In genomic region chr5:58932057-58932594, GRCh38 we compare ENCODE assay signal across 15 cellular contexts.
DNase-seq lines count a peak whose midpoint lies in the region; ATAC-seq lines count a peak whose summit lies in the region.
"Had no signal": no experiment of that assay in that cellular context is flagged by ENCODE, and none has a peak within 500 bp of the region (broad histone marks: within the 10 kb centered on the region; RNA-seq: fewer than 3 reads in every experiment).

No MANE protein-coding gene starts in this region.

- H3K27me3 Mint-ChIP-seq in activated naive CD8-positive, alpha-beta T cell treated with anti-CD3 and anti-CD28 coated beads for 36 hours = peaks cover 8% of the 10 kb centered on the region

- ATAC-seq in GM21528 (IDR thresholded peaks at IDR 0.05; ENCODE audit: low FRiP score, unreplicated experiment) = no peak
- ATAC-seq in HG02759 (IDR thresholded peaks at IDR 0.05; ENCODE audit: unreplicated experiment) = no peak
- ATAC-seq: GM12878, K562 had no signal

- peak; percentile 21 for DNase-seq in NCI-H748 (lab: John Stamatoyannopoulos, UW; ENCODE audit: unreplicated experiment)
- DNase-seq in NCI-H748 treated with DMSO at 0.1 percent for 48 hours (lab: John Stamatoyannopoulos, UW) = no peak
- DNase-seq in NCI-H460 (ENCODE audit: extremely low read depth, low read depth) = peak; percentile 48
- peak; percentile 87 for DNase-seq in SHP77 treated with DMSO at 0.1 percent for 48 hours (lab: John Stamatoyannopoulos, UW)
- DNase-seq in activated naive CD8-positive, alpha-beta T cell treated with anti-CD3 and anti-CD28 coated beads for 36 hours = no peak
- DNase-seq in DMS153 (lab: John Stamatoyannopoulos, UW) = no peak
- DNase-seq: AML-193; CD8-positive, alpha-beta memory T cell; DMS79; HCEC 1CT; HFFc6 had no signal

- H3K27ac Mint-ChIP-seq in activated naive CD8-positive, alpha-beta T cell treated with anti-CD3 and anti-CD28 coated beads for 36 hours = no peak overlapping the region
- H3K27ac Mint-ChIP-seq: CD8-positive, alpha-beta memory T cell; HFFc6 had no signal

- H3K9me3 Mint-ChIP-seq in activated naive CD8-positive, alpha-beta T cell treated with anti-CD3 and anti-CD28 coated beads for 36 hours = no peaks in the 10 kb centered on the region
- H3K9me3 Mint-ChIP-seq: CD8-positive, alpha-beta memory T cell; HFFc6 had no signal

- H3K4me3 Mint-ChIP-seq in activated naive CD8-positive, alpha-beta T cell treated with anti-CD3 and anti-CD28 coated beads for 36 hours = no peak overlapping the region
- H3K4me3 Mint-ChIP-seq: CD8-positive, alpha-beta memory T cell; HFFc6 had no signal

- H3K4me1 Mint-ChIP-seq in activated naive CD8-positive, alpha-beta T cell treated with anti-CD3 and anti-CD28 coated beads for 36 hours = peaks cover 16% of the 10 kb centered on the region

- no peaks in the 10 kb centered on the region for H3K36me3 Mint-ChIP-seq in activated naive CD8-positive, alpha-beta T cell treated with anti-CD3 and anti-CD28 coated beads for 36 hours
- H3K36me3 Mint-ChIP-seq: CD8-positive, alpha-beta memory T cell had no signal

Comparison
In these comparisons a context has a peak if more than half of its experiments do, and no peak if none do; other contexts are left out.
1. DNase-seq: peak in NCI-H748 (single experiment), NCI-H460 (single experiment) and SHP77 treated with DMSO at 0.1 percent for 48 hours (single experiment); none in NCI-H748 treated with DMSO at 0.1 percent for 48 hours (single experiment), activated naive CD8-positive, alpha-beta T cell treated with anti-CD3 and anti-CD28 coated beads for 36 hours (single experiment) and DMS153 (single experiment).